ENCODE assay signal across 8 cellular contexts in the genomic region with DNA sequence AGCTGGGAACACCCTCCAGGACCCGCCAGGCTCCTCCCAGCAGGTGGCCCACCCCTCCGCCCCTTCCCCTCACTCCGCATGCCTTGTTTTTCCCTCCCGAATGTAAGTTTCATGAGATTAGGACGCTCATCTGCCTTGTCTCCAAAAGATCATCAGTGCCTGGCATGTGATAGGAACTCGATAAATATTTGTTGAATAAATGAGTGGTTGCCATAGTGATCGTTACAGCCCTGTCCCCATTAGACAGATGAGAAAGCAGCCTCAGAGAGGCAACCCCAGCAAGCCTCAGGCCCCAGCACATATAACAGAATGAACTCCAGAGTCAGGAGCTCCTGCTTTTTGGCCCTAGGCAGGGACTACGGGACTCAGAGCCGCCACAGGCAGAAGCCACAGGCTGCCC. TPM values are rescaled to one million over a fixed set of nuclear protein-coding genes. Genes with fewer than 3 reads are reported as not detected.
A peak's percentile ranks its signal among the peaks of the same experiment; 100 is the strongest.
DNase-seq lines count a peak whose midpoint lies in the region; ATAC-seq, FAIRE-seq and TF ChIP-seq lines count a peak whose summit lies in the region.

No MANE protein-coding gene starts in this region.

- no peak for TF ChIP-seq POLR2A in H1 (IDR thresholded peaks at IDR 0.05; ENCODE audit: control extremely low read depth in 1 of 2, low read depth in 2 of 2, low read length in 2 of 2)

- no peak for FAIRE-seq in H1 (lab: Jason Lieb, UNC)

- H4K91ac ChIP-seq in H1 (replicated peaks; ENCODE audit: insufficient read length, low read length): no peak overlapping the region

- no peak overlapping the region for H3K23ac ChIP-seq in H1 (ENCODE audit: insufficient read length)

- H3K4me1 Mint-ChIP-seq in CD4-positive, alpha-beta memory T cell: peaks cover 25 to 61% (median 35%) of the 10 kb centered on the region in 4 donors

- H2AFZ ChIP-seq in H1 (ENCODE audit: low read length): no peak overlapping the region

- no peaks in the 10 kb centered on the region for H3K9me3 Mint-ChIP-seq in CD4-positive, alpha-beta memory T cell

- no peaks in the 10 kb centered on the region for H3K9me3 ChIP-seq in CD4-positive, alpha-beta memory T cell (ENCODE audit: control insufficient read depth in 1 of 2, low read length in 2 of 2)
- H3K9me3 ChIP-seq in H1 (ENCODE audit: insufficient read depth in 2 of 2, low read depth in 1 of 2, low read length in 1 of 2) (no peaks in the 10 kb centered on the region), psoas muscle (no peaks in the 10 kb centered on the region)

- no peak overlapping the region for H4K5ac ChIP-seq in H1 (ENCODE audit: insufficient read length, low read depth, low read length)

- H3K23me2 ChIP-seq in H1 (ENCODE audit: low read depth, low read length): peaks cover 9% of the 10 kb centered on the region; the same call in 1 of the 2 replicates

- POLR2A ChIA-PET in CD4-positive, alpha-beta memory T cell (lab: Charles Lee; ENCODE audit: partially characterized antibody): no interaction called here
- POLR2A ChIA-PET in H1 (lab: Charles Lee; ENCODE audit: partially characterized antibody): no interaction called here

- TF ChIP-seq EP300 in H1 (IDR thresholded peaks at IDR 0.05; ENCODE audit: borderline replicate concordance in 1 of 2, low read depth in 2 of 2, low read length in 2 of 2): no peak

- 0 out of 2 replicates have a peak overlapping the region, but pooled peaks have one; percentile 83 for H2BK5ac ChIP-seq in H1 (ENCODE audit: low read depth, low read length)

- no peak overlapping the region for H3K56ac ChIP-seq in H1 (replicated peaks; ENCODE audit: insufficient read length, low read depth, low read length)

- H3K79me1 ChIP-seq in H1 (ENCODE audit: low read depth, low read length): peaks cover 4% of the 10 kb centered on the region; the same call in 1 of the 2 replicates

- ATAC-seq in psoas muscle (no peak), HG03097 (IDR thresholded peaks at IDR 0.05; ENCODE audit: low FRiP score, unreplicated experiment) (no peak), HG03571 (IDR thresholded peaks at IDR 0.05; ENCODE audit: unreplicated experiment) (no peak)

- peaks cover 3 to 8% of the 10 kb centered on the region in 2 experiments for H4K20me1 ChIP-seq in H1 (replicated peaks in 1 of 2; ENCODE audit: control insufficient read depth in 1 of 2, insufficient read depth in 2 of 2, low read length in 2 of 2)

- H2BK15ac ChIP-seq in H1 (ENCODE audit: low read length): no peak overlapping the region

- peak overlapping the region in 5 of 7 donors; percentile 7 to 76 (median 31) for H3K27ac Mint-ChIP-seq in CD4-positive, alpha-beta memory T cell

- H3K9ac ChIP-seq in H1 (replicated peaks in 1 of 4; ENCODE audit: extremely low read depth in 1 of 4, low read depth in 3 of 4, low read length in 3 of 4): no peak overlapping the region

- H3K14ac ChIP-seq in H1 (ENCODE audit: insufficient read length): no peak overlapping the region

- H3K79me2 ChIP-seq in H1 (ENCODE audit: control insufficient read depth in 1 of 2, insufficient read depth in 2 of 2, low read length in 2 of 2): no peaks in the 10 kb centered on the region; a peak in 1 of 4 replicates

- 90% methylated on average over 9 of the region's 9 CpGs; no CpG with 5 or more reads in 1 of the 2 experiments for WGBS in H1 (ENCODE audit: extremely low coverage in 1 of 2, insufficient coverage in 1 of 2, insufficient read length in 1 of 2, insufficient replicate concordance in 2 of 2, low coverage in 1 of 2, low lambda C conversion rate in 2 of 2, missing lambda C conversion rate in 1 of 2), 2 experiments
- WGBS in psoas muscle, 3 donors: 65 to 81% (median 70%) methylated on average over 9 of the region's 9 CpGs

- no peak for TF ChIP-seq RAD21 in H1 (IDR thresholded peaks at IDR 0.05 in 1 of 2, conservative IDR thresholded peaks at IDR 0.05 in 1 of 2; ENCODE audit: low read depth in 2 of 2, low read length in 2 of 2)

- peak overlapping the region in 3 of 8 donors; percentile 45 to 72 (median 49) for H3K4me3 Mint-ChIP-seq in CD4-positive, alpha-beta memory T cell

- no peak overlapping the region for H3K27ac ChIP-seq in CD4-positive, alpha-beta memory T cell (ENCODE audit: low read depth, low read length)
- H3K27ac ChIP-seq in H1 (ENCODE audit: low read depth, low read length) (no peak overlapping the region), psoas muscle (peak overlapping the region; percentile 77)

- peak in 1 of 5 donors; percentile 14 for DNase-seq in CD4-positive, alpha-beta memory T cell
- DNase-seq in NCI-H1694 (lab: John Stamatoyannopoulos, UW) (peak; percentile 30), H1 (ENCODE audit: low read depth in 1 of 2, low spot score in 2 of 2) (no peak), psoas muscle (no peak), HK-2 (ENCODE audit: unreplicated experiment) (no peak), mucosa of gallbladder (ENCODE audit: low spot score) (no peak)

- CTCF ChIA-PET in CD4-positive, alpha-beta memory T cell (lab: Charles Lee; ENCODE audit: partially characterized antibody): interaction anchor here (0.6 kb wide), 1 partner anchor 61 kb away, joined by 3 read pairs; no protein-coding TSS in a partner anchor
- CTCF ChIA-PET in H1 (lab: Charles Lee; ENCODE audit: partially characterized antibody): interaction anchor here (0.8 to 3.6 kb wide), 2 partner anchors 10 to 19 kb away, joined by 3 to 16 read pairs; no protein-coding TSS in a partner anchor

- H2BK20ac ChIP-seq in H1 (ENCODE audit: low read length): no peak overlapping the region

- H3K4me2 ChIP-seq in H1 (ENCODE audit: insufficient read depth in 1 of 2, low read depth in 2 of 2, low read length in 2 of 2): 0 out of 4 replicates have a peak overlapping the region, but pooled peaks of 1 of the 2 experiments have one; percentile 38

- no peaks in the 10 kb centered on the region for H3K27me3 ChIP-seq in CD4-positive, alpha-beta memory T cell (ENCODE audit: insufficient read depth, low read length)
- H3K27me3 ChIP-seq in H1 (replicated peaks in 1 of 4; ENCODE audit: control insufficient read depth in 3 of 4, extremely low read depth in 1 of 4, insufficient read depth in 3 of 4, low read length in 3 of 4) (no peaks in the 10 kb centered on the region; a peak in 1 of 7 replicates), psoas muscle (ENCODE audit: insufficient read depth in 3 of 3, low read length in 2 of 3) (no peaks in the 10 kb centered on the region)

- no peak overlapping the region for H4K8ac ChIP-seq in H1 (ENCODE audit: extremely low read depth, insufficient read depth, low read length)

- H3K18ac ChIP-seq in H1 (ENCODE audit: extremely low read depth, low read length): no peak overlapping the region

- peaks cover 32% of the 10 kb centered on the region for H3K4me1 ChIP-seq in CD4-positive, alpha-beta memory T cell (ENCODE audit: insufficient read depth, low read length)
- H3K4me1 ChIP-seq in H1 (replicated peaks in 1 of 4; ENCODE audit: control insufficient read depth in 3 of 4, insufficient read depth in 4 of 4, low read length in 3 of 4): peaks cover 4 to 26% (median 17%) of the 10 kb centered on the region in 4 experiments
- peaks cover 12% of the 10 kb centered on the region for H3K4me1 ChIP-seq in psoas muscle

- H3K36me3 ChIP-seq in CD4-positive, alpha-beta memory T cell (ENCODE audit: insufficient read depth, low read length): no peaks in the 10 kb centered on the region
- H3K36me3 ChIP-seq in H1 (ENCODE audit: control insufficient read depth in 2 of 4, insufficient read depth in 4 of 4, low read length in 3 of 4) (peaks cover 3 to 9% (median 4%) of the 10 kb centered on the region in 4 experiments; a peak in 5 of 8 replicates), psoas muscle (ENCODE audit: insufficient read depth in 1 of 2, low read depth in 1 of 2) (peaks cover 0 to 11% of the 10 kb centered on the region in 2 donors)

- peaks cover 0 to 3% of the 10 kb centered on the region in 2 donors for H3K36me3 Mint-ChIP-seq in CD4-positive, alpha-beta memory T cell

- H3K4ac ChIP-seq in H1 (replicated peaks; ENCODE audit: insufficient read length, low read depth, low read length): no peak overlapping the region

- H2BK12ac ChIP-seq in H1 (ENCODE audit: low read depth, low read length): peak overlapping the region; percentile 87; the same call in 1 of the 2 replicates

- H2AK5ac ChIP-seq in H1 (ENCODE audit: low read depth, low read length): peak overlapping the region; percentile 39; the same call in 1 of the 2 replicates

- intact Hi-C loops in CD4-positive, alpha-beta memory T cell (cut with micrococcal nuclease): no loop called here
- intact Hi-C loops in psoas muscle (cut with DNase I): no loop called here

- H3K27me3 Mint-ChIP-seq in CD4-positive, alpha-beta memory T cell: no peaks in the 10 kb centered on the region

- no peak overlapping the region for H2BK120ac ChIP-seq in H1 (replicated peaks; ENCODE audit: low read depth, low read length)

- H3K4me3 ChIP-seq in CD4-positive, alpha-beta memory T cell (ENCODE audit: low read length in 2 of 2): no peak overlapping the region
- no peak overlapping the region for H3K4me3 ChIP-seq in H1 (ENCODE audit: extremely low read depth in 1 of 4, insufficient read depth in 2 of 4, low read depth in 3 of 4, low read length in 4 of 4)
- H3K4me3 ChIP-seq in psoas muscle: no peak overlapping the region

- TF ChIP-seq CTCF in H1 (IDR thresholded peaks at IDR 0.05; ENCODE audit: control extremely low read depth in 1 of 3, insufficient read depth in 1 of 3, low read depth in 1 of 3, low read length in 3 of 3): no peak
- TF ChIP-seq CTCF in psoas muscle (IDR thresholded peaks at IDR 0.05): no peak

RNA-seq across cellular contexts. Expression of a gene that starts 5.0 kb away (rescaled TPM):
- 1 to 10 TPM; 3.5 TPM for total RNA-seq in CD4-positive, alpha-beta memory T cell
- 1 to 10 TPM in 1 of 2 donors, under 1 TPM in 1; 0.18 to 2.6 TPM for polyA plus RNA-seq in CD4-positive, alpha-beta memory T cell
- 7.6 and 8.5 TPM in 2 replicates for total RNA-seq in H1 (2021; fragmentation: NEBNext Ultra II Directional; extraction: Animal tissue kit (Norgen Biotek cat#: 25700))
- polyA plus RNA-seq in H1 (2011; rRNA removed) (7.1 and 10.4 TPM in 2 replicates), psoas muscle (1 to 10 TPM in 2 of 3 donors, under 1 TPM in 1; 0.91 to 1.5 (median 1.3) TPM)
- polyA plus RNA-seq in H1 (2011; cell fraction: cytosol; rRNA removed): 10.4 TPM
- polyA plus RNA-seq in H1 (2011; cell fraction: nucleus; rRNA removed): 19.7 TPM
- polyA plus RNA-seq in H1 (2012, experiment 1 of 2): 7.4 to 9.0 TPM (median 8.4 TPM) in 4 replicates
- 5.3 TPM for polyA plus RNA-seq in H1 (2012, experiment 2 of 2)
- polyA plus RNA-seq in H1 (2013, experiment 1 of 2): 5.0 TPM
- 4.8 TPM for polyA plus RNA-seq in H1 (2013, experiment 2 of 2)
- polyA minus RNA-seq in H1 (2011; rRNA and poly(A)+ RNA removed): 7.3 and 9.5 TPM in 2 replicates
- 5.0 TPM for polyA minus RNA-seq in H1 (2011; cell fraction: cytosol; rRNA and poly(A)+ RNA removed)
- 7.9 TPM for polyA minus RNA-seq in H1 (2011; cell fraction: nucleus; rRNA and poly(A)+ RNA removed)
- total RNA-seq in psoas muscle (1 to 10 TPM in 3 of 4 donors, under 1 TPM in 1; 0.92 to 2.3 (median 1.8) TPM), mucosa of gallbladder (6.6 TPM)

RNA-seq across cellular contexts. Expression of a gene that starts 28.5 kb away (rescaled TPM):
- total RNA-seq in CD4-positive, alpha-beta memory T cell: not detected
- not detected for polyA plus RNA-seq in CD4-positive, alpha-beta memory T cell
- 0.19 and 0.45 TPM in 2 replicates for total RNA-seq in H1 (2021; fragmentation: NEBNext Ultra II Directional; extraction: Animal tissue kit (Norgen Biotek cat#: 25700))
- polyA plus RNA-seq in H1 (2011; rRNA removed) (1.1 and 1.6 TPM in 2 replicates), psoas muscle (under 1 TPM; 0.06 to 0.13 (median 0.07) TPM)
- polyA plus RNA-seq in H1 (2011; cell fraction: cytosol; rRNA removed): 1.2 TPM
- polyA plus RNA-seq in H1 (2011; cell fraction: nucleus; rRNA removed): 4.8 TPM
- 0.48 to 1.1 TPM (median 0.83 TPM) in 4 replicates for polyA plus RNA-seq in H1 (2012, experiment 1 of 2)
- 0.29 TPM for polyA plus RNA-seq in H1 (2012, experiment 2 of 2)
- 0.83 TPM for polyA plus RNA-seq in H1 (2013, experiment 1 of 2)
- 0.64 TPM for polyA plus RNA-seq in H1 (2013, experiment 2 of 2)
- 0.51 and 1.0 TPM in 2 replicates for polyA minus RNA-seq in H1 (2011; rRNA and poly(A)+ RNA removed)
- polyA minus RNA-seq in H1 (2011; cell fraction: cytosol; rRNA and poly(A)+ RNA removed): 0.66 TPM
- polyA minus RNA-seq in H1 (2011; cell fraction: nucleus; rRNA and poly(A)+ RNA removed): 1.1 TPM
- total RNA-seq in psoas muscle (under 1 TPM; 0.18 to 0.94 (median 0.32) TPM), mucosa of gallbladder (2.8 TPM)

RNA-seq across cellular contexts. Expression of a gene that starts 41.8 kb away (rescaled TPM):
- total RNA-seq in CD4-positive, alpha-beta memory T cell: 10 to 100 TPM; 48.5 to 66.7 TPM
- polyA plus RNA-seq in CD4-positive, alpha-beta memory T cell: 10 to 100 TPM in 1 of 2 donors, 1 to 10 TPM in 1; 7.7 to 15.8 TPM
- 46.1 and 47.9 TPM in 2 replicates for total RNA-seq in H1 (2021; fragmentation: NEBNext Ultra II Directional; extraction: Animal tissue kit (Norgen Biotek cat#: 25700))
- polyA plus RNA-seq in H1 (2011; rRNA removed): 16.5 and 19.6 TPM in 2 replicates
- polyA plus RNA-seq in H1 (2011; cell fraction: cytosol; rRNA removed): 32.0 TPM
- 22.5 TPM for polyA plus RNA-seq in H1 (2011; cell fraction: nucleus; rRNA removed)
- polyA plus RNA-seq in H1 (2012, experiment 1 of 2): 30.6 to 59.0 TPM (median 33.4 TPM) in 4 replicates
- 4.8 TPM for polyA plus RNA-seq in H1 (2012, experiment 2 of 2)
- 35.0 TPM for polyA plus RNA-seq in H1 (2013, experiment 1 of 2)
- polyA plus RNA-seq in H1 (2013, experiment 2 of 2): 30.6 TPM
- 17.6 and 18.9 TPM in 2 replicates for polyA minus RNA-seq in H1 (2011; rRNA and poly(A)+ RNA removed)
- 8.6 TPM for polyA minus RNA-seq in H1 (2011; cell fraction: cytosol; rRNA and poly(A)+ RNA removed)
- 30.1 TPM for polyA minus RNA-seq in H1 (2011; cell fraction: nucleus; rRNA and poly(A)+ RNA removed)
- total RNA-seq in psoas muscle: 10 to 100 TPM; 10.9 to 23.5 (median 17.7) TPM
- polyA plus RNA-seq in psoas muscle: 10 to 100 TPM in 1 of 3 donors, 1 to 10 TPM in 2; 9.3 to 15.1 (median 9.9) TPM
- total RNA-seq in mucosa of gallbladder: 39.0 TPM
